Comparison of ENCODE assay signal across 1 cellular context in the genomic region with DNA sequence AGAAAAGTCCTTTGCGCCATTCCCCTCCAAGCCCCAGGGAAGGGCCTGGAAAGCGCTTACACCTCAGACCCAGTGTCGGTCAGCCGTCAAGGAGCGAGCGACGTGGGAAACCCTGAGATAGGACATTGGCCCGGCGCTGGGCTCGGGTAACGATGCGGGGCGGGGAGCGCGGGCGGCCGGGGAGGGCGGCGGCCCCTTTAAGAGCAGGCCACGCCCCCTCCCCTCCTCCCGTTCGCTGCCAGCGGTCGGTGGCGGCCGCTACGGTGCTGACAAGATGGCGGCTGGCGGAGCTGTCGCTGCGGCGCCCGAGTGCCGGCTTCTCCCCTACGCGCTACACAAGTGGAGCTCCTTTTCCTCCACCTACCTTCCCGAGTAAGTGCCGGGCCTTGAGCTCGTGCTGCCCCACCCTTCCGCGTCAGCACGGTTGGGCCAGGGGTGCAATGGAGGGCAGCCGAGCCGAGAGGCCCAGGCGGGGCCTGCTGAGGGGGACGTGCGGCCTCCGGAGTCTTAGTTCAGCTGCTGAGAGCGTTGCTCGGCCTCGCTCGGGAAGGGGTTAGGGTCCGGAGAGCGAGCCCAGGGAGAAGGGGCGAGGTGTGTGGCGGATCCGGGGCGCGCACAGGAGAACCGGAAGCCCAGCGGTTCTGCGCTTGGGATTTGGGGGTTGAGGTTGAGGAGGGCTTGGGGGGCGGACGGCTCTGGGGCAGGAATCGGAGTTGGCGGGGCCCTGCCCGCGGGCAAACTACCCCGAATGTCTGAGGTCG.
A peak's percentile ranks its signal among the peaks of the same experiment; 100 is the strongest.
TF ChIP-seq lines count a peak whose summit lies in the region.

A gene (plus strand): TSS at position 251 of the 761 bp plus-strand sequence. CDS start 24 bp downstream, at position 275.

TF ChIP-seq in WTC11, 78 proteins besides CTCF, POLR2A, EP300 and RAD21 (continued from another document and continues in another):
- TF ChIP-seq ZNF263 (CRISPR knock-in tag; IDR thresholded peaks at IDR 0.05; ENCODE audit: low read depth) = no peak
- peak; percentile 72; the same call in 1 of the 2 replicates for TF ChIP-seq JUN (CRISPR knock-in tag; IDR thresholded peaks at IDR 0.05)
- TF ChIP-seq, protein P1, sequence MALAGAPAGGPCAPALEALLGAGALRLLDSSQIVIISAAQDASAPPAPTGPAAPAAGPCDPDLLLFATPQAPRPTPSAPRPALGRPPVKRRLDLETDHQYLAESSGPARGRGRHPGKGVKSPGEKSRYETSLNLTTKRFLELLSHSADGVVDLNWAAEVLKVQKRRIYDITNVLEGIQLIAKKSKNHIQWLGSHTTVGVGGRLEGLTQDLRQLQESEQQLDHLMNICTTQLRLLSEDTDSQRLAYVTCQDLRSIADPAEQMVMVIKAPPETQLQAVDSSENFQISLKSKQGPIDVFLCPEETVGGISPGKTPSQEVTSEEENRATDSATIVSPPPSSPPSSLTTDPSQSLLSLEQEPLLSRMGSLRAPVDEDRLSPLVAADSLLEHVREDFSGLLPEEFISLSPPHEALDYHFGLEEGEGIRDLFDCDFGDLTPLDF (CRISPR knock-in tag; IDR thresholded peaks at IDR 0.05) = peak; percentile 79
- TF ChIP-seq, protein P2, sequence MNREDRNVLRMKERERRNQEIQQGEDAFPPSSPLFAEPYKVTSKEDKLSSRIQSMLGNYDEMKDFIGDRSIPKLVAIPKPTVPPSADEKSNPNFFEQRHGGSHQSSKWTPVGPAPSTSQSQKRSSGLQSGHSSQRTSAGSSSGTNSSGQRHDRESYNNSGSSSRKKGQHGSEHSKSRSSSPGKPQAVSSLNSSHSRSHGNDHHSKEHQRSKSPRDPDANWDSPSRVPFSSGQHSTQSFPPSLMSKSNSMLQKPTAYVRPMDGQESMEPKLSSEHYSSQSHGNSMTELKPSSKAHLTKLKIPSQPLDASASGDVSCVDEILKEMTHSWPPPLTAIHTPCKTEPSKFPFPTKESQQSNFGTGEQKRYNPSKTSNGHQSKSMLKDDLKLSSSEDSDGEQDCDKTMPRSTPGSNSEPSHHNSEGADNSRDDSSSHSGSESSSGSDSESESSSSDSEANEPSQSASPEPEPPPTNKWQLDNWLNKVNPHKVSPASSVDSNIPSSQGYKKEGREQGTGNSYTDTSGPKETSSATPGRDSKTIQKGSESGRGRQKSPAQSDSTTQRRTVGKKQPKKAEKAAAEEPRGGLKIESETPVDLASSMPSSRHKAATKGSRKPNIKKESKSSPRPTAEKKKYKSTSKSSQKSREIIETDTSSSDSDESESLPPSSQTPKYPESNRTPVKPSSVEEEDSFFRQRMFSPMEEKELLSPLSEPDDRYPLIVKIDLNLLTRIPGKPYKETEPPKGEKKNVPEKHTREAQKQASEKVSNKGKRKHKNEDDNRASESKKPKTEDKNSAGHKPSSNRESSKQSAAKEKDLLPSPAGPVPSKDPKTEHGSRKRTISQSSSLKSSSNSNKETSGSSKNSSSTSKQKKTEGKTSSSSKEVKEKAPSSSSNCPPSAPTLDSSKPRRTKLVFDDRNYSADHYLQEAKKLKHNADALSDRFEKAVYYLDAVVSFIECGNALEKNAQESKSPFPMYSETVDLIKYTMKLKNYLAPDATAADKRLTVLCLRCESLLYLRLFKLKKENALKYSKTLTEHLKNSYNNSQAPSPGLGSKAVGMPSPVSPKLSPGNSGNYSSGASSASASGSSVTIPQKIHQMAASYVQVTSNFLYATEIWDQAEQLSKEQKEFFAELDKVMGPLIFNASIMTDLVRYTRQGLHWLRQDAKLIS (CRISPR knock-in tag; IDR thresholded peaks at IDR 0.05; ENCODE audit: borderline replicate concordance) = no peak
- no peak; the same call in 1 of the 2 replicates for TF ChIP-seq TP53 (CRISPR knock-in tag; IDR thresholded peaks at IDR 0.05)
- TF ChIP-seq, protein P3, sequence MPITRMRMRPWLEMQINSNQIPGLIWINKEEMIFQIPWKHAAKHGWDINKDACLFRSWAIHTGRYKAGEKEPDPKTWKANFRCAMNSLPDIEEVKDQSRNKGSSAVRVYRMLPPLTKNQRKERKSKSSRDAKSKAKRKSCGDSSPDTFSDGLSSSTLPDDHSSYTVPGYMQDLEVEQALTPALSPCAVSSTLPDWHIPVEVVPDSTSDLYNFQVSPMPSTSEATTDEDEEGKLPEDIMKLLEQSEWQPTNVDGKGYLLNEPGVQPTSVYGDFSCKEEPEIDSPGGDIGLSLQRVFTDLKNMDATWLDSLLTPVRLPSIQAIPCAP (CRISPR knock-in tag; IDR thresholded peaks at IDR 0.05) = no peak
- TF ChIP-seq CREM (CRISPR knock-in tag; IDR thresholded peaks at IDR 0.05) = no peak; the same call in 1 of the 2 replicates
- TF ChIP-seq CREB1 (CRISPR knock-in tag; IDR thresholded peaks at IDR 0.05) = no peak
- TF ChIP-seq ZNF396 (CRISPR knock-in tag; IDR thresholded peaks at IDR 0.05; ENCODE audit: borderline replicate concordance) = no peak
- TF ChIP-seq, protein P4, sequence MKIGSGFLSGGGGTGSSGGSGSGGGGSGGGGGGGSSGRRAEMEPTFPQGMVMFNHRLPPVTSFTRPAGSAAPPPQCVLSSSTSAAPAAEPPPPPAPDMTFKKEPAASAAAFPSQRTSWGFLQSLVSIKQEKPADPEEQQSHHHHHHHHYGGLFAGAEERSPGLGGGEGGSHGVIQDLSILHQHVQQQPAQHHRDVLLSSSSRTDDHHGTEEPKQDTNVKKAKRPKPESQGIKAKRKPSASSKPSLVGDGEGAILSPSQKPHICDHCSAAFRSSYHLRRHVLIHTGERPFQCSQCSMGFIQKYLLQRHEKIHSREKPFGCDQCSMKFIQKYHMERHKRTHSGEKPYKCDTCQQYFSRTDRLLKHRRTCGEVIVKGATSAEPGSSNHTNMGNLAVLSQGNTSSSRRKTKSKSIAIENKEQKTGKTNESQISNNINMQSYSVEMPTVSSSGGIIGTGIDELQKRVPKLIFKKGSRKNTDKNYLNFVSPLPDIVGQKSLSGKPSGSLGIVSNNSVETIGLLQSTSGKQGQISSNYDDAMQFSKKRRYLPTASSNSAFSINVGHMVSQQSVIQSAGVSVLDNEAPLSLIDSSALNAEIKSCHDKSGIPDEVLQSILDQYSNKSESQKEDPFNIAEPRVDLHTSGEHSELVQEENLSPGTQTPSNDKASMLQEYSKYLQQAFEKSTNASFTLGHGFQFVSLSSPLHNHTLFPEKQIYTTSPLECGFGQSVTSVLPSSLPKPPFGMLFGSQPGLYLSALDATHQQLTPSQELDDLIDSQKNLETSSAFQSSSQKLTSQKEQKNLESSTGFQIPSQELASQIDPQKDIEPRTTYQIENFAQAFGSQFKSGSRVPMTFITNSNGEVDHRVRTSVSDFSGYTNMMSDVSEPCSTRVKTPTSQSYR (CRISPR knock-in tag; IDR thresholded peaks at IDR 0.05) = no peak
- TF ChIP-seq, protein P5, sequence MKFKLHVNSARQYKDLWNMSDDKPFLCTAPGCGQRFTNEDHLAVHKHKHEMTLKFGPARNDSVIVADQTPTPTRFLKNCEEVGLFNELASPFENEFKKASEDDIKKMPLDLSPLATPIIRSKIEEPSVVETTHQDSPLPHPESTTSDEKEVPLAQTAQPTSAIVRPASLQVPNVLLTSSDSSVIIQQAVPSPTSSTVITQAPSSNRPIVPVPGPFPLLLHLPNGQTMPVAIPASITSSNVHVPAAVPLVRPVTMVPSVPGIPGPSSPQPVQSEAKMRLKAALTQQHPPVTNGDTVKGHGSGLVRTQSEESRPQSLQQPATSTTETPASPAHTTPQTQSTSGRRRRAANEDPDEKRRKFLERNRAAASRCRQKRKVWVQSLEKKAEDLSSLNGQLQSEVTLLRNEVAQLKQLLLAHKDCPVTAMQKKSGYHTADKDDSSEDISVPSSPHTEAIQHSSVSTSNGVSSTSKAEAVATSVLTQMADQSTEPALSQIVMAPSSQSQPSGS (CRISPR knock-in tag; IDR thresholded peaks at IDR 0.05; ENCODE audit: borderline replicate concordance, low read depth) = no peak
- peak; percentile 91 for TF ChIP-seq SP1 (CRISPR knock-in tag; conservative IDR thresholded peaks at IDR 0.05)
- TF ChIP-seq SMAD3 (CRISPR knock-in tag; IDR thresholded peaks at IDR 0.05; ENCODE audit: borderline replicate concordance) = peak; percentile 58; the same call in 1 of the 2 replicates
- TF ChIP-seq, protein P6, sequence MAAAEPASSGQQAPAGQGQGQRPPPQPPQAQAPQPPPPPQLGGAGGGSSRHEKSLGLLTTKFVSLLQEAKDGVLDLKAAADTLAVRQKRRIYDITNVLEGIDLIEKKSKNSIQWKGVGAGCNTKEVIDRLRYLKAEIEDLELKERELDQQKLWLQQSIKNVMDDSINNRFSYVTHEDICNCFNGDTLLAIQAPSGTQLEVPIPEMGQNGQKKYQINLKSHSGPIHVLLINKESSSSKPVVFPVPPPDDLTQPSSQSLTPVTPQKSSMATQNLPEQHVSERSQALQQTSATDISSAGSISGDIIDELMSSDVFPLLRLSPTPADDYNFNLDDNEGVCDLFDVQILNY (CRISPR knock-in tag; IDR thresholded peaks at IDR 0.05) = peak; percentile 63; the same call in 1 of the 2 replicates
- no peak for TF ChIP-seq ZNF423 (CRISPR knock-in tag; IDR thresholded peaks at IDR 0.05)
- no peak for TF ChIP-seq EMX1 (CRISPR knock-in tag; IDR thresholded peaks at IDR 0.05)
- TF ChIP-seq IRF2 (CRISPR knock-in tag; IDR thresholded peaks at IDR 0.05; ENCODE audit: borderline replicate concordance, low read depth) = no peak
- 0 out of 2 replicates have a peak, but pooled peaks have one; percentile 60 for TF ChIP-seq FOXK1 (CRISPR knock-in tag; IDR thresholded peaks at IDR 0.05)
- TF ChIP-seq CBFB (CRISPR knock-in tag; IDR thresholded peaks at IDR 0.05; ENCODE audit: low read depth) = no peak
- TF ChIP-seq, protein P7, sequence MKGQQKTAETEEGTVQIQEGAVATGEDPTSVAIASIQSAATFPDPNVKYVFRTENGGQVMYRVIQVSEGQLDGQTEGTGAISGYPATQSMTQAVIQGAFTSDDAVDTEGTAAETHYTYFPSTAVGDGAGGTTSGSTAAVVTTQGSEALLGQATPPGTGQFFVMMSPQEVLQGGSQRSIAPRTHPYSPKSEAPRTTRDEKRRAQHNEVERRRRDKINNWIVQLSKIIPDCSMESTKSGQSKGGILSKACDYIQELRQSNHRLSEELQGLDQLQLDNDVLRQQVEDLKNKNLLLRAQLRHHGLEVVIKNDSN (CRISPR knock-in tag; IDR thresholded peaks at IDR 0.05) = peak; percentile 64
- TF ChIP-seq MXD4 (CRISPR knock-in tag; IDR thresholded peaks at IDR 0.05; ENCODE audit: borderline replicate concordance) = no peak
- TF ChIP-seq ESRRA (CRISPR knock-in tag; IDR thresholded peaks at IDR 0.05; ENCODE audit: borderline replicate concordance) = no peak
- TF ChIP-seq TEAD4 (CRISPR knock-in tag; IDR thresholded peaks at IDR 0.05) = peak; percentile 77; the same call in 1 of the 2 replicates
- no peak; the same call in 1 of the 2 replicates for TF ChIP-seq KAT7 (CRISPR knock-in tag; IDR thresholded peaks at IDR 0.05; ENCODE audit: borderline replicate concordance)
- no peak for TF ChIP-seq RELA (CRISPR knock-in tag; IDR thresholded peaks at IDR 0.05; ENCODE audit: borderline replicate concordance)
- TF ChIP-seq, protein P8, sequence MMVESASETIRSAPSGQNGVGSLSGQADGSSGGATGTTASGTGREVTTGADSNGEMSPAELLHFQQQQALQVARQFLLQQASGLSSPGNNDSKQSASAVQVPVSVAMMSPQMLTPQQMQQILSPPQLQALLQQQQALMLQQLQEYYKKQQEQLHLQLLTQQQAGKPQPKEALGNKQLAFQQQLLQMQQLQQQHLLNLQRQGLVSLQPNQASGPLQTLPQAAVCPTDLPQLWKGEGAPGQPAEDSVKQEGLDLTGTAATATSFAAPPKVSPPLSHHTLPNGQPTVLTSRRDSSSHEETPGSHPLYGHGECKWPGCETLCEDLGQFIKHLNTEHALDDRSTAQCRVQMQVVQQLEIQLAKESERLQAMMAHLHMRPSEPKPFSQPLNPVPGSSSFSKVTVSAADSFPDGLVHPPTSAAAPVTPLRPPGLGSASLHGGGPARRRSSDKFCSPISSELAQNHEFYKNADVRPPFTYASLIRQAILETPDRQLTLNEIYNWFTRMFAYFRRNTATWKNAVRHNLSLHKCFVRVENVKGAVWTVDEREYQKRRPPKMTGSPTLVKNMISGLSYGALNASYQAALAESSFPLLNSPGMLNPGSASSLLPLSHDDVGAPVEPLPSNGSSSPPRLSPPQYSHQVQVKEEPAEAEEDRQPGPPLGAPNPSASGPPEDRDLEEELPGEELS (CRISPR knock-in tag; IDR thresholded peaks at IDR 0.05) = no peak
- TF ChIP-seq ZBTB21 (CRISPR knock-in tag; IDR thresholded peaks at IDR 0.05; ENCODE audit: borderline replicate concordance) = no peak
- TF ChIP-seq, protein P9, sequence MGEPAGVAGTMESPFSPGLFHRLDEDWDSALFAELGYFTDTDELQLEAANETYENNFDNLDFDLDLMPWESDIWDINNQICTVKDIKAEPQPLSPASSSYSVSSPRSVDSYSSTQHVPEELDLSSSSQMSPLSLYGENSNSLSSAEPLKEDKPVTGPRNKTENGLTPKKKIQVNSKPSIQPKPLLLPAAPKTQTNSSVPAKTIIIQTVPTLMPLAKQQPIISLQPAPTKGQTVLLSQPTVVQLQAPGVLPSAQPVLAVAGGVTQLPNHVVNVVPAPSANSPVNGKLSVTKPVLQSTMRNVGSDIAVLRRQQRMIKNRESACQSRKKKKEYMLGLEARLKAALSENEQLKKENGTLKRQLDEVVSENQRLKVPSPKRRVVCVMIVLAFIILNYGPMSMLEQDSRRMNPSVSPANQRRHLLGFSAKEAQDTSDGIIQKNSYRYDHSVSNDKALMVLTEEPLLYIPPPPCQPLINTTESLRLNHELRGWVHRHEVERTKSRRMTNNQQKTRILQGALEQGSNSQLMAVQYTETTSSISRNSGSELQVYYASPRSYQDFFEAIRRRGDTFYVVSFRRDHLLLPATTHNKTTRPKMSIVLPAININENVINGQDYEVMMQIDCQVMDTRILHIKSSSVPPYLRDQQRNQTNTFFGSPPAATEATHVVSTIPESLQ (CRISPR knock-in tag; IDR thresholded peaks at IDR 0.05) = no peak
- TF ChIP-seq NFYB (CRISPR knock-in tag; conservative IDR thresholded peaks at IDR 0.05; ENCODE audit: low read depth) = no peak; the same call in 1 of the 2 replicates
- TF ChIP-seq, protein P10, sequence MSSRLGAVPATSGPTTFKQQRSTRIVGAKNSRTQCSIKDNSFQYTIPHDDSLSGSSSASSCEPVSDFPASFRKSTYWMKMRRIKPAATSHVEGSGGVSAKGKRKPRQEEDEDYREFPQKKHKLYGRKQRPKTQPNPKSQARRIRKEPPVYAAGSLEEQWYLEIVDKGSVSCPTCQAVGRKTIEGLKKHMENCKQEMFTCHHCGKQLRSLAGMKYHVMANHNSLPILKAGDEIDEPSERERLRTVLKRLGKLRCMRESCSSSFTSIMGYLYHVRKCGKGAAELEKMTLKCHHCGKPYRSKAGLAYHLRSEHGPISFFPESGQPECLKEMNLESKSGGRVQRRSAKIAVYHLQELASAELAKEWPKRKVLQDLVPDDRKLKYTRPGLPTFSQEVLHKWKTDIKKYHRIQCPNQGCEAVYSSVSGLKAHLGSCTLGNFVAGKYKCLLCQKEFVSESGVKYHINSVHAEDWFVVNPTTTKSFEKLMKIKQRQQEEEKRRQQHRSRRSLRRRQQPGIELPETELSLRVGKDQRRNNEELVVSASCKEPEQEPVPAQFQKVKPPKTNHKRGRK (CRISPR knock-in tag; IDR thresholded peaks at IDR 0.05; ENCODE audit: borderline replicate concordance) = no peak
- TF ChIP-seq GRHL2 (CRISPR knock-in tag; IDR thresholded peaks at IDR 0.05; ENCODE audit: insufficient replicate concordance, severe bottlenecking) = no peak
- no peak for TF ChIP-seq NR3C1 (CRISPR knock-in tag; conservative IDR thresholded peaks at IDR 0.05; ENCODE audit: low read depth)
- TF ChIP-seq ETV6 (CRISPR knock-in tag; IDR thresholded peaks at IDR 0.05) = peak; percentile 65; the same call in 1 of the 2 replicates
- TF ChIP-seq ZNF138 (CRISPR knock-in tag; conservative IDR thresholded peaks at IDR 0.05) = no peak
